Comparison of ENCODE assay signal across 1 cellular context in genomic region chr3:152230367-152230766, GRCh38.
A peak's percentile ranks its signal among the peaks of the same experiment; 100 is the strongest.
TF ChIP-seq lines count a peak whose summit lies in the region.

No MANE protein-coding gene starts in this region.

TF ChIP-seq in HepG2, 621 proteins besides CTCF, POLR2A, EP300 and RAD21:
- no peak for TF ChIP-seq TBP (CRISPR knock-in tag; IDR thresholded peaks at IDR 0.05)
- TF ChIP-seq ETV6 (CRISPR knock-in tag; conservative IDR thresholded peaks at IDR 0.05) = no peak
- TF ChIP-seq CEBPB (IDR thresholded peaks at IDR 0.05; ENCODE audit: borderline replicate concordance, low read depth, low read length) = peak; percentile 73; the same call in 1 of the 2 replicates
- TF ChIP-seq BCLAF1 (IDR thresholded peaks at IDR 0.05) = no peak
- no peak for TF ChIP-seq MAFF (IDR thresholded peaks at IDR 0.05; ENCODE audit: low read depth, low read length)
- TF ChIP-seq ELK4 (CRISPR knock-in tag; IDR thresholded peaks at IDR 0.05; ENCODE audit: borderline replicate concordance) = no peak
- no peak for TF ChIP-seq YEATS2 (CRISPR knock-in tag; IDR thresholded peaks at IDR 0.05; ENCODE audit: borderline replicate concordance)
TF ChIP-seq in HepG2: peak in this region for 1.
